28 cellular contexts compared by ENCODE assay signal in genomic region chr7:17242504-17242903, GRCh38.
"Had no signal": no experiment of that assay in that cellular context is flagged by ENCODE, and none has a peak within 500 bp of the region (broad histone marks: within the 10 kb centered on the region; RNA-seq: fewer than 3 reads in every experiment).

No MANE protein-coding gene starts in this region.

- ATAC-seq: activated CD8-positive, alpha-beta T cell treated with anti-CD3 and anti-CD28 coated beads for 36 hours; body of pancreas; Panc1; Right ventricle myocardium inferior; T-cell had no signal

- H3K4me3 Mint-ChIP-seq: activated CD8-positive, alpha-beta T cell treated with anti-CD3 and anti-CD28 coated beads for 36 hours; activated naive CD4-positive, alpha-beta T cell treated with anti-CD3 and anti-CD28 coated beads, Interleukin-2, amount 50 U/mL, for 24 hours; T-cell had no signal

- H3K27ac Mint-ChIP-seq: activated CD8-positive, alpha-beta T cell treated with anti-CD3 and anti-CD28 coated beads for 36 hours; activated naive CD4-positive, alpha-beta T cell treated with anti-CD3 and anti-CD28 coated beads, Interleukin-2, amount 50 U/mL, for 24 hours; T-cell had no signal

- H3K27me3 ChIP-seq: ascending aorta, body of pancreas, cardiac muscle cell had no signal

- H3K27ac ChIP-seq: ascending aorta, body of pancreas, cardiac muscle cell, SK-N-MC, VCaP had no signal

- H3K4me3 ChIP-seq: ascending aorta, body of pancreas, cardiac muscle cell, SK-N-MC had no signal

- H3K9me3 Mint-ChIP-seq: activated CD8-positive, alpha-beta T cell treated with anti-CD3 and anti-CD28 coated beads for 36 hours had no signal

- H3K36me3 ChIP-seq: ascending aorta, cardiac muscle cell had no signal

- H3K36me3 Mint-ChIP-seq: activated naive CD4-positive, alpha-beta T cell treated with anti-CD3 and anti-CD28 coated beads, Interleukin-2, amount 50 U/mL, for 24 hours had no signal

- DNase-seq: activated CD4-positive, alpha-beta T cell treated with anti-CD3 and anti-CD28 coated beads for 4 hours; activated CD8-positive, alpha-beta memory T cell treated with anti-CD3 and anti-CD28 coated beads, Interleukin-2, amount 50 U/mL, for 48 hours; activated CD8-positive, alpha-beta T cell treated with anti-CD3 and anti-CD28 coated beads for 36 hours; activated effector memory CD4-positive, alpha-beta T cell treated with Interleukin-2 at 50 U/mL for 16 hours; activated naive CD4-positive, alpha-beta T cell; activated T-cell treated with anti-CD3 and anti-CD28 coated beads, Interleukin-2, amount 50 U/mL, for 1 hour; body of pancreas; cerebellar nuclear complex; MM.1S; NCI-H1092; NCI-H1417; NCI-H2029; NCI-H345; NCI-H510A; NCI-H69; NK-92 treated with Interleukin-12 subunit alpha and Interleukin-12 subunit beta, amount 100 ng/mL, for 24 hours; OCI-M1; RPMI8226; T-cell; T-helper 2 cell; T1000 had no signal

- H3K27me3 Mint-ChIP-seq: activated CD8-positive, alpha-beta T cell treated with anti-CD3 and anti-CD28 coated beads for 36 hours; activated naive CD4-positive, alpha-beta T cell treated with anti-CD3 and anti-CD28 coated beads, Interleukin-2, amount 50 U/mL, for 24 hours; T-cell had no signal
